In genomic region chr12:112939761-112940357, GRCh38 we compare ENCODE assay signal across 8 cellular contexts. TPM values are rescaled to one million over a fixed set of nuclear protein-coding genes. Genes with fewer than 3 reads are reported as not detected.
DNase-seq lines count a peak whose midpoint lies in the region; ATAC-seq and TF ChIP-seq lines count a peak whose summit lies in the region.

No MANE protein-coding gene starts in this region.

- H3K4me3 Mint-ChIP-seq in activated CD4-positive, alpha-beta T cell treated with anti-CD3 and anti-CD28 coated beads, Interleukin-2, amount 10 ng/mL, durations not matched to agents 7 days and 5 days, result peak overlapping the region; percentile 80
- peak overlapping the region; percentile 80 for H3K4me3 Mint-ChIP-seq in stimulated activated effector memory CD8-positive, alpha-beta T cell treated with anti-CD3 and anti-CD28 coated beads, Interleukin-12 subunit alpha, Interleukin-12 subunit beta, amount 100 ng/mL, for 72 hours

- no peak for TF ChIP-seq CTCF in mucosa of descending colon (IDR thresholded peaks at IDR 0.05)

- POLR2A ChIA-PET in activated CD4-positive, alpha-beta T cell treated with anti-CD3 and anti-CD28 coated beads, Interleukin-2, amount 10 ng/mL, durations not matched to agents 7 days and 5 days (lab: Charles Lee), result interaction anchor here (2.4 kb wide), 1 partner anchor 38 kb away, joined by 14 read pairs; the partner anchor contains the start of gene OAS2

- H3K4me3 ChIP-seq in mucosa of descending colon, result no peak overlapping the region

- no peaks in the 10 kb centered on the region for H3K36me3 ChIP-seq in mucosa of descending colon (ENCODE audit: low read depth)

- peaks cover 52% of the 10 kb centered on the region for H3K36me3 Mint-ChIP-seq in activated CD4-positive, alpha-beta T cell treated with anti-CD3 and anti-CD28 coated beads, Interleukin-2, amount 10 ng/mL, durations not matched to agents 7 days and 5 days (ENCODE audit: low read depth)
- H3K36me3 Mint-ChIP-seq in stimulated activated effector memory CD8-positive, alpha-beta T cell treated with anti-CD3 and anti-CD28 coated beads, Interleukin-12 subunit alpha, Interleukin-12 subunit beta, amount 100 ng/mL, for 72 hours, result no peaks in the 10 kb centered on the region

- DNase-seq in activated CD4-positive, alpha-beta T cell treated with anti-CD3 and anti-CD28 coated beads, Interleukin-2, amount 10 ng/mL, durations not matched to agents 7 days and 5 days, result peak; percentile 31
- DNase-seq in activated CD4-positive, alpha-beta T cell treated with anti-CD3 and anti-CD28 coated beads, Interleukin-2, amount 50 U/mL, for 1 hour, result no peak
- peak; percentile 60 for DNase-seq in UCSD-AML1 (lab: John Stamatoyannopoulos, UW; ENCODE audit: unreplicated experiment)
- peak in 1 of 2 donors; percentile 52 for DNase-seq in stimulated activated effector memory CD8-positive, alpha-beta T cell treated with anti-CD3 and anti-CD28 coated beads, Interleukin-12 subunit alpha, Interleukin-12 subunit beta, amount 100 ng/mL, for 72 hours (ENCODE audit: low spot score in 2 of 2)
- DNase-seq in NCI-H2081 treated with DMSO at 0.1 percent for 48 hours (lab: John Stamatoyannopoulos, UW), result no peak
- DNase-seq in posterior vena cava (ENCODE audit: low spot score), result no peak
- DNase-seq in mucosa of descending colon, result no peak

- H3K27me3 Mint-ChIP-seq in activated CD4-positive, alpha-beta T cell treated with anti-CD3 and anti-CD28 coated beads, Interleukin-2, amount 10 ng/mL, durations not matched to agents 7 days and 5 days, result no peaks in the 10 kb centered on the region

- H3K4me1 ChIP-seq in mucosa of descending colon (ENCODE audit: low read depth), result peaks cover 8% of the 10 kb centered on the region

- peak overlapping the region; percentile 94 for H3K27ac Mint-ChIP-seq in activated CD4-positive, alpha-beta T cell treated with anti-CD3 and anti-CD28 coated beads, Interleukin-2, amount 10 ng/mL, durations not matched to agents 7 days and 5 days
- H3K27ac Mint-ChIP-seq in stimulated activated effector memory CD8-positive, alpha-beta T cell treated with anti-CD3 and anti-CD28 coated beads, Interleukin-12 subunit alpha, Interleukin-12 subunit beta, amount 100 ng/mL, for 72 hours, result peak overlapping the region; percentile 88

- intact Hi-C loops in posterior vena cava (cut with DNase I) (no loop called here), mucosa of descending colon (cut with DNase I, micrococcal nuclease) (no loop called here)

- CTCF ChIA-PET in activated CD4-positive, alpha-beta T cell treated with anti-CD3 and anti-CD28 coated beads, Interleukin-2, amount 10 ng/mL, durations not matched to agents 7 days and 5 days (lab: Charles Lee), result interaction anchor here (0.7 to 4.4 kb wide), 6 partner anchors 9 to 53 kb away, joined by 3 to 15 read pairs (median 5); partner anchors contain the start of gene OAS2

- peaks cover 56% of the 10 kb centered on the region for H3K4me1 Mint-ChIP-seq in activated CD4-positive, alpha-beta T cell treated with anti-CD3 and anti-CD28 coated beads, Interleukin-2, amount 10 ng/mL, durations not matched to agents 7 days and 5 days
- H3K4me1 Mint-ChIP-seq in stimulated activated effector memory CD8-positive, alpha-beta T cell treated with anti-CD3 and anti-CD28 coated beads, Interleukin-12 subunit alpha, Interleukin-12 subunit beta, amount 100 ng/mL, for 72 hours, result peaks cover 45% of the 10 kb centered on the region

- no peaks in the 10 kb centered on the region for H3K9me3 Mint-ChIP-seq in activated CD4-positive, alpha-beta T cell treated with anti-CD3 and anti-CD28 coated beads, Interleukin-2, amount 10 ng/mL, durations not matched to agents 7 days and 5 days
- no peaks in the 10 kb centered on the region for H3K9me3 Mint-ChIP-seq in stimulated activated effector memory CD8-positive, alpha-beta T cell treated with anti-CD3 and anti-CD28 coated beads, Interleukin-12 subunit alpha, Interleukin-12 subunit beta, amount 100 ng/mL, for 72 hours

- no peaks in the 10 kb centered on the region for H3K9me3 ChIP-seq in mucosa of descending colon

- ATAC-seq in HG02678 (IDR thresholded peaks at IDR 0.05; ENCODE audit: unreplicated experiment) (peak; percentile 62), mucosa of descending colon (no peak)
- ATAC-seq in stimulated activated effector memory CD8-positive, alpha-beta T cell treated with anti-CD3 and anti-CD28 coated beads, Interleukin-12 subunit alpha, Interleukin-12 subunit beta, amount 100 ng/mL, for 72 hours, result peak; percentile 39

RNA-seq across cellular contexts. Expression of gene OAS3, which starts 1.6 kb away (rescaled TPM):
- total RNA-seq in activated CD4-positive, alpha-beta T cell treated with anti-CD3 and anti-CD28 coated beads, Interleukin-2, amount 10 ng/mL, durations not matched to agents 7 days and 5 days, result 100 to 1,000 TPM; 202 to 204 TPM
- total RNA-seq in posterior vena cava (10 to 100 TPM; 11.3 to 21.1 TPM), mucosa of descending colon (10 to 100 TPM; 14.8 to 27.4 (median 22.3) TPM)

RNA-seq across cellular contexts. Expression of gene OAS1, which starts 33.1 kb away (rescaled TPM):
- total RNA-seq in activated CD4-positive, alpha-beta T cell treated with anti-CD3 and anti-CD28 coated beads, Interleukin-2, amount 10 ng/mL, durations not matched to agents 7 days and 5 days, result 100 to 1,000 TPM; 194 to 197 TPM
- 10 to 100 TPM; 10.1 to 17.3 TPM for total RNA-seq in posterior vena cava
- 100 to 1,000 TPM in 2 of 3 donors, 10 to 100 TPM in 1; 67.9 to 162 (median 103) TPM for total RNA-seq in mucosa of descending colon

RNA-seq across cellular contexts. Expression of gene OAS2, which starts 38.5 kb away (rescaled TPM):
- total RNA-seq in activated CD4-positive, alpha-beta T cell treated with anti-CD3 and anti-CD28 coated beads, Interleukin-2, amount 10 ng/mL, durations not matched to agents 7 days and 5 days, result 100 to 1,000 TPM; 294 to 420 TPM
- total RNA-seq in posterior vena cava, result 10 to 100 TPM; 12.5 to 17.7 TPM
- 1 to 10 TPM; 4.6 to 7.0 (median 5.5) TPM for total RNA-seq in mucosa of descending colon

Comparison
In these comparisons a context has a peak if more than half of its experiments do, and no peak if none do; other contexts are left out.
1. DNase-seq: peak in activated CD4-positive, alpha-beta T cell treated with anti-CD3 and anti-CD28 coated beads, Interleukin-2, amount 10 ng/mL, durations not matched to agents 7 days and 5 days (single experiment) and UCSD-AML1 (single experiment); none in activated CD4-positive, alpha-beta T cell treated with anti-CD3 and anti-CD28 coated beads, Interleukin-2, amount 50 U/mL, for 1 hour (single experiment), NCI-H2081 treated with DMSO at 0.1 percent for 48 hours (single experiment), posterior vena cava (single experiment) and mucosa of descending colon (0 of 3).
2. RNA of gene OAS3, which starts 1.6 kb away (total RNA-seq): 202 to 204 TPM in activated CD4-positive, alpha-beta T cell treated with anti-CD3 and anti-CD28 coated beads, Interleukin-2, amount 10 ng/mL, durations not matched to agents 7 days and 5 days; 14.8 to 27.4 TPM in mucosa of descending colon and 11.3 to 21.1 TPM in posterior vena cava; every median in the first group is over 4 times any median in the second.
3. RNA of gene OAS2, which starts 38.5 kb away (total RNA-seq): 294 to 420 TPM in activated CD4-positive, alpha-beta T cell treated with anti-CD3 and anti-CD28 coated beads, Interleukin-2, amount 10 ng/mL, durations not matched to agents 7 days and 5 days; 12.5 to 17.7 TPM in posterior vena cava and 4.6 to 7.0 TPM in mucosa of descending colon; every median in the first group is over 10 times any median in the second.